ENCODE assay signal across 22 cellular contexts in the genomic region with DNA sequence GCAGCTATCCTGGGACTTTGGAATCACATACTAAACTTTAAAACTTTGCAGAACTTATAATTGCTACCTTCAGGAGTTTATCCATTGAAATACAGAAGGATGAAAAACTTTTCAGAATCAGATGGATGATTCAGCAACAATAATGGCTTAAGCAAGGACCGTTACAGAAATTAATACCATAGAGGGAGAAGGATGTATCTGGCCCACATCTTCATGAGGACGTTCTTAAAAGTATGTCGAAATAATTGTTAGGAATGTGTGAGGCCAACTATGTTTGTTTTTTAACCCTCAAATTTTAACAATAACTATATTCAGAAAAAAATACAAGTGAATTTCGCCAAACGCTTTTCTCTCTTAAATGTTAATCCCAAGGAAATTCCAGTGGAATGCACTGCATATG.
"Had no signal": no experiment of that assay in that cellular context is flagged by ENCODE, and none has a peak within 500 bp of the region (broad histone marks: within the 10 kb centered on the region; RNA-seq: fewer than 3 reads in every experiment).

No MANE protein-coding gene starts in this region.

- H3K27ac ChIP-seq: KMS-11, SJSA1 had no signal

- H3K9me3 ChIP-seq: SJSA1, SK-N-SH had no signal

- H3K4me3 Mint-ChIP-seq: IgD-negative memory B cell had no signal

- H3K36me3 ChIP-seq: SJSA1 had no signal

- H3K4me3 ChIP-seq: K562, SJSA1 had no signal

- DNase-seq: MV-4-11, NCI-H1048, NCI-H1105, NCI-H1417 treated with DMSO at 0.1 percent for 48 hours, NCI-H146, NCI-H1694 treated with DMSO at 0.1 percent for 48 hours, NCI-H1930, NCI-H2081, NCI-H2107, NCI-H2227 treated with DMSO at 0.1 percent for 48 hours, NCI-H510A, NCI-H524 treated with DMSO at 0.1 percent for 48 hours, NCI-H69, NCI-H774, Right ventricle myocardium superior, RPMI8226, SIG-M5, SK-N-SH had no signal

- H3K27ac Mint-ChIP-seq: IgD-negative memory B cell had no signal

- H3K27me3 ChIP-seq: SJSA1 had no signal

- H3K4me1 ChIP-seq: SJSA1 had no signal

- H3K36me3 Mint-ChIP-seq: IgD-negative memory B cell had no signal

- H3K27me3 Mint-ChIP-seq: IgD-negative memory B cell had no signal
